ENCODE assay signal across 13 cellular contexts in the genomic region with DNA sequence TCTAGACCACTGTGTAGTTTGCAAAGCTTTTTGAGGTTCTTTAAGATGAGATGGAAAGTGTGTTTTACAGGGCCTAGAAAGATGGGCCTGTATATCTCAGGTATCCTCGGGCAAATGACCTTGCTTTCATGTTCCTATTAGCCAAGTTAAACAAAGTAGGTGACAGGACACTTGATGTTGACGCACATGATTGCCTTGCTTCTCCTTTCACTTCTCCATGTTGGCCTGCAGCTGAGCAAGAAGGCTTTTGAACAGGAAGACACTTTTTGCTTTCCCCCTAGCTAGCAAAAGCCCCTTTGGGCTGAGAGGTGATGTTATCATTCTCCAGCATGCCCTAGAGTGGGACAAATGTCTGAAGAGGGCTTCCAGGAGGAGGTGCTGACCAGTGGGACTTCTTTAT.
DNase-seq lines count a peak whose midpoint lies in the region; ATAC-seq lines count a peak whose summit lies in the region.
"Had no signal": no experiment of that assay in that cellular context is flagged by ENCODE, and none has a peak within 500 bp of the region (broad histone marks: within the 10 kb centered on the region; RNA-seq: fewer than 3 reads in every experiment).

No MANE protein-coding gene starts in this region.

- H3K9me3 ChIP-seq in iPS-20b (ENCODE audit: insufficient read depth, low read depth, low read length) = no peaks in the 10 kb centered on the region

- H3K9ac ChIP-seq in iPS-20b (ENCODE audit: low read depth, low read length) = no peak overlapping the region

- H3K27ac ChIP-seq in iPS-20b (ENCODE audit: low read length) = no peak overlapping the region
- H3K27ac ChIP-seq: PC-9 had no signal

- H3K36me3 ChIP-seq in iPS-20b (ENCODE audit: insufficient read depth, low read depth, low read length) = no peaks in the 10 kb centered on the region

- peaks cover 27% of the 10 kb centered on the region for H3K4me1 ChIP-seq in iPS-20b (ENCODE audit: insufficient read depth, low read length)

- DNase-seq in T-helper 1 cell = no peak
- DNase-seq in NCI-H2029 (lab: John Stamatoyannopoulos, UW) = no peak
- DNase-seq in SIG-M5 (lab: John Stamatoyannopoulos, UW) = no peak
- DNase-seq in UCSD-AML1 (lab: John Stamatoyannopoulos, UW; ENCODE audit: unreplicated experiment) = no peak
- DNase-seq: activated CD4-positive, alpha-beta T cell treated with anti-CD3 and anti-CD28 coated beads for 1 hour; activated naive CD4-positive, alpha-beta T cell treated with Interleukin-2 at 50 U/mL for 16 hours; CD8-positive, alpha-beta T cell; NCI-H1436; PC-9 had no signal

- peak overlapping the region; percentile 33; the same call in 1 of the 2 replicates for H3K4me3 ChIP-seq in iPS-20b (ENCODE audit: low read length)
- H3K4me3 ChIP-seq: PC-9 had no signal

- H3K27me3 ChIP-seq in iPS-20b (ENCODE audit: insufficient read depth, low read length) = no peaks in the 10 kb centered on the region

- ATAC-seq in GM18519 (IDR thresholded peaks at IDR 0.05; ENCODE audit: low FRiP score, unreplicated experiment) = peak; percentile 77
- peak; percentile 73 for ATAC-seq in GM21515 (IDR thresholded peaks at IDR 0.05; ENCODE audit: unreplicated experiment)
- ATAC-seq in HG03108 (IDR thresholded peaks at IDR 0.05; ENCODE audit: unreplicated experiment) = peak; percentile 60
- ATAC-seq: CD8-positive, alpha-beta T cell had no signal
